In genomic region chr13:21033224-21033855, GRCh38 we compare ENCODE assay signal across 12 cellular contexts. TPM values are rescaled to one million over a fixed set of nuclear protein-coding genes. Genes with fewer than 3 reads are reported as not detected.
DNase-seq lines count a peak whose midpoint lies in the region; ATAC-seq lines count a peak whose summit lies in the region.
"Had no signal": no experiment of that assay in that cellular context is flagged by ENCODE, and none has a peak within 500 bp of the region (broad histone marks: within the 10 kb centered on the region; RNA-seq: fewer than 3 reads in every experiment).

No MANE protein-coding gene starts in this region.

- no peaks in the 10 kb centered on the region for H3K27me3 Mint-ChIP-seq in stimulated activated naive CD8-positive, alpha-beta T cell treated with anti-CD3 and anti-CD28 coated beads, Interleukin-15, Interleukin-2, amounts not matched to agents 100 ng/mL and 50 ng/mL, for 24 hours
- H3K27me3 Mint-ChIP-seq in stimulated activated naive CD8-positive, alpha-beta T cell treated with anti-CD3 and anti-CD28 coated beads, Interleukin-15, amount 100 ng/mL, for 72 hours, result no peaks in the 10 kb centered on the region
- H3K27me3 Mint-ChIP-seq: activated naive CD8-positive, alpha-beta T cell had no signal

- DNase-seq in stimulated activated naive CD8-positive, alpha-beta T cell treated with anti-CD3 and anti-CD28 coated beads, Interleukin-15, amount 100 ng/mL, for 72 hours, result no peak
- peak; percentile 28 for DNase-seq in myocyte (ENCODE audit: low read depth)
- DNase-seq in activated CD4-positive, alpha-beta T cell treated with anti-CD3 and anti-CD28 coated beads for 1 hour, result no peak
- no peak for DNase-seq in cortex of kidney (lab: John Stamatoyannopoulos, UW)
- no peak for DNase-seq in UCSD-AML1 (lab: John Stamatoyannopoulos, UW; ENCODE audit: unreplicated experiment)
- DNase-seq: AML-193, NCI-H1105 treated with DMSO at 0.1 percent for 48 hours had no signal

- H3K4me1 Mint-ChIP-seq in stimulated activated naive CD8-positive, alpha-beta T cell treated with anti-CD3 and anti-CD28 coated beads, Interleukin-15, Interleukin-2, amounts not matched to agents 100 ng/mL and 50 ng/mL, for 24 hours (ENCODE audit: low read depth), result peaks cover 5% of the 10 kb centered on the region
- H3K4me1 Mint-ChIP-seq in stimulated activated naive CD8-positive, alpha-beta T cell treated with anti-CD3 and anti-CD28 coated beads, Interleukin-15, amount 100 ng/mL, for 72 hours, result peaks cover 11% of the 10 kb centered on the region

- H3K9me3 Mint-ChIP-seq in stimulated activated naive CD8-positive, alpha-beta T cell treated with anti-CD3 and anti-CD28 coated beads, Interleukin-15, Interleukin-2, amounts not matched to agents 100 ng/mL and 50 ng/mL, for 24 hours, result no peaks in the 10 kb centered on the region
- no peaks in the 10 kb centered on the region for H3K9me3 Mint-ChIP-seq in stimulated activated naive CD8-positive, alpha-beta T cell treated with anti-CD3 and anti-CD28 coated beads, Interleukin-15, amount 100 ng/mL, for 72 hours
- H3K9me3 Mint-ChIP-seq: T-helper 1 cell treated with Interleukin-12 subunit alpha and Interleukin-12 subunit beta and Interleukin-4 antibody, amounts not matched to agents 30 μg/mL and 1 μg/mL, for 36 hours had no signal

- no peak for ATAC-seq in stimulated activated naive CD8-positive, alpha-beta T cell treated with anti-CD3 and anti-CD28 coated beads, Interleukin-15, amount 100 ng/mL, for 72 hours
- ATAC-seq in esophagus mucosa (peak; percentile 50), HG03460 (IDR thresholded peaks at IDR 0.05; ENCODE audit: unreplicated experiment) (no peak)

- no peaks in the 10 kb centered on the region for H3K36me3 Mint-ChIP-seq in stimulated activated naive CD8-positive, alpha-beta T cell treated with anti-CD3 and anti-CD28 coated beads, Interleukin-15, Interleukin-2, amounts not matched to agents 100 ng/mL and 50 ng/mL, for 24 hours (ENCODE audit: low read depth)

- H3K4me3 Mint-ChIP-seq in stimulated activated naive CD8-positive, alpha-beta T cell treated with anti-CD3 and anti-CD28 coated beads, Interleukin-15, Interleukin-2, amounts not matched to agents 100 ng/mL and 50 ng/mL, for 24 hours, result no peak overlapping the region
- no peak overlapping the region for H3K4me3 Mint-ChIP-seq in stimulated activated naive CD8-positive, alpha-beta T cell treated with anti-CD3 and anti-CD28 coated beads, Interleukin-15, amount 100 ng/mL, for 72 hours
- H3K4me3 Mint-ChIP-seq: activated naive CD8-positive, alpha-beta T cell; T-helper 1 cell treated with Interleukin-12 subunit alpha and Interleukin-12 subunit beta and Interleukin-4 antibody, amounts not matched to agents 30 μg/mL and 1 μg/mL, for 36 hours had no signal

- H3K27ac Mint-ChIP-seq in stimulated activated naive CD8-positive, alpha-beta T cell treated with anti-CD3 and anti-CD28 coated beads, Interleukin-15, Interleukin-2, amounts not matched to agents 100 ng/mL and 50 ng/mL, for 24 hours, result peak overlapping the region; percentile 36
- H3K27ac Mint-ChIP-seq in stimulated activated naive CD8-positive, alpha-beta T cell treated with anti-CD3 and anti-CD28 coated beads, Interleukin-15, amount 100 ng/mL, for 72 hours, result no peak overlapping the region
- H3K27ac Mint-ChIP-seq: activated naive CD8-positive, alpha-beta T cell; T-helper 1 cell treated with Interleukin-12 subunit alpha and Interleukin-12 subunit beta and Interleukin-4 antibody, amounts not matched to agents 30 μg/mL and 1 μg/mL, for 36 hours had no signal

RNA-seq across cellular contexts. Expression of gene LATS2, which starts 28.0 kb away (rescaled TPM):
- total RNA-seq in esophagus mucosa (7.1 TPM), myocyte (19.4 and 21.4 TPM in 2 replicates)
- polyA plus RNA-seq in myocyte (2012), result 30.0 TPM
